ENCODE assay signal across 8 cellular contexts in genomic region chr9:114405294-114406034, GRCh38.
DNase-seq lines count a peak whose midpoint lies in the region; ATAC-seq, FAIRE-seq and TF ChIP-seq lines count a peak whose summit lies in the region.

No MANE protein-coding gene starts in this region.

- no peak overlapping the region for H3K4me3 ChIP-seq in AG04449 (ENCODE audit: low read depth, low read length)

- in situ Hi-C loops in T47D (cut with HindIII; ENCODE audit: low pct_unique_long_range_greater_than_20kb, low sequenced_read_pairs), result no loop called here

- H3K27ac ChIP-seq in VCaP, result no peak overlapping the region; the same call in 1 of the 2 replicates

- peak; percentile 82 for TF ChIP-seq CTCF in AG04449 (IDR thresholded peaks at IDR 0.05; ENCODE audit: insufficient read depth, low read length, missing control alignments)
- TF ChIP-seq CTCF in VCaP (conservative IDR thresholded peaks at IDR 0.05), result peak; percentile 92

- POLR2A ChIA-PET in AG04449 (lab: Yijun Ruan, JAX), result interaction anchor here (0.7 kb wide), 2 partner anchors 19 to 248 kb away, joined by 3 read pairs; no protein-coding TSS in a partner anchor

- CTCF ChIA-PET in AG04449 (lab: Yijun Ruan, JAX), result interaction anchor here (0.6 to 11.3 kb wide), 67 partner anchors 8 to 613 kb away, joined by 3 to 238 read pairs (median 5); partner anchors contain the start of genes AKNA, TEX48 and TEX53

- peak; percentile 82 for ATAC-seq in HG02943 (IDR thresholded peaks at IDR 0.05; ENCODE audit: low read depth, unreplicated experiment)

- peak; percentile 90 for FAIRE-seq in GM18507 (lab: Jason Lieb, UNC)

- DNase-seq in AG04449 (ENCODE audit: low read depth, low spot score) (no peak), GM18507 (ENCODE audit: extremely low spot score, insufficient read length, low read depth) (peak; percentile 71), NCI-H2029 treated with DMSO at 0.1 percent for 48 hours (lab: John Stamatoyannopoulos, UW) (peak; percentile 43), T47D (ENCODE audit: low read depth in 1 of 2, low spot score in 1 of 2) (peak; percentile 89 to 95), islet precursor cell (peak; percentile 92)
- DNase-seq in stimulated activated CD4-positive, alpha-beta T cell treated with anti-CD3 and anti-CD28 coated beads, Interleukin-1b, Interleukin-23, amount 100 ng/mL, for 48 hours, result peak; percentile 77
